Comparison of ENCODE assay signal across 1 cellular context in genomic region chr12:111367661-111368221, GRCh38.
TF ChIP-seq lines count a peak whose summit lies in the region.

No MANE protein-coding gene starts in this region.

TF ChIP-seq in HepG2, 621 proteins besides CTCF, POLR2A, EP300 and RAD21 (continued from another document and continues in another):
- peak; percentile 92 for TF ChIP-seq KDM3A (CRISPR knock-in tag; IDR thresholded peaks at IDR 0.05; ENCODE audit: low read depth)
- TF ChIP-seq HNF1A (IDR thresholded peaks at IDR 0.05; ENCODE audit: low read depth): peak; percentile 45; the same call in 1 of the 2 replicates
- TF ChIP-seq HNF1A (CRISPR knock-in tag; IDR thresholded peaks at IDR 0.05; ENCODE audit: borderline replicate concordance): peak; percentile 84
- peak; percentile 89; the same call in 1 of the 2 replicates for TF ChIP-seq GATA4 (IDR thresholded peaks at IDR 0.05; ENCODE audit: borderline replicate concordance, low read depth)
- no peak for TF ChIP-seq ZNF749 (CRISPR knock-in tag; IDR thresholded peaks at IDR 0.05; ENCODE audit: borderline replicate concordance)
- TF ChIP-seq ZNF414 (CRISPR knock-in tag; IDR thresholded peaks at IDR 0.05): 0 out of 2 replicates have a peak, but pooled peaks have one; percentile 60
- peak; percentile 96 for TF ChIP-seq ZNF264 (CRISPR knock-in tag; IDR thresholded peaks at IDR 0.05)
- TF ChIP-seq MAZ (IDR thresholded peaks at IDR 0.05; ENCODE audit: borderline replicate concordance, low read depth, low read length): 0 out of 2 replicates have a peak, but pooled peaks have one; percentile 30
- peak; percentile 79 for TF ChIP-seq MAZ (CRISPR knock-in tag; IDR thresholded peaks at IDR 0.05; ENCODE audit: low read depth)
- TF ChIP-seq ZNF317 (CRISPR knock-in tag; IDR thresholded peaks at IDR 0.05): peak; percentile 80
- peak; percentile 99 for TF ChIP-seq RCOR2 (CRISPR knock-in tag; IDR thresholded peaks at IDR 0.05)
- TF ChIP-seq ZNF33B (CRISPR knock-in tag; IDR thresholded peaks at IDR 0.05): 0 out of 2 replicates have a peak, but pooled peaks have one; percentile 14
- peak; percentile 97 for TF ChIP-seq SALL1 (CRISPR knock-in tag; IDR thresholded peaks at IDR 0.05)
- TF ChIP-seq NFKBIZ (CRISPR knock-in tag; IDR thresholded peaks at IDR 0.05): peak; percentile 53
- 0 out of 2 replicates have a peak, but pooled peaks have one; percentile 23 for TF ChIP-seq ZNF510 (CRISPR knock-in tag; IDR thresholded peaks at IDR 0.05; ENCODE audit: low read depth)
- TF ChIP-seq ZNF362 (CRISPR knock-in tag; IDR thresholded peaks at IDR 0.05; ENCODE audit: borderline replicate concordance): peak; percentile 55; the same call in 1 of the 2 replicates
- TF ChIP-seq SYNCRIP (IDR thresholded peaks at IDR 0.05; ENCODE audit: insufficient read depth, low read depth, low read length): no peak
- TF ChIP-seq KLF16 (CRISPR knock-in tag; IDR thresholded peaks at IDR 0.05): 0 out of 4 replicates have a peak, but pooled peaks of 1 of the 2 experiments have one; percentile 61
- peak; percentile 76; the same call in 1 of the 2 replicates for TF ChIP-seq ZNF556 (CRISPR knock-in tag; IDR thresholded peaks at IDR 0.05; ENCODE audit: borderline replicate concordance)
- TF ChIP-seq TEAD3 (CRISPR knock-in tag; optimal IDR thresholded peaks at IDR 0.05; ENCODE audit: borderline replicate concordance): peak; percentile 71
- no peak for TF ChIP-seq THYN1 (CRISPR knock-in tag; IDR thresholded peaks at IDR 0.05; ENCODE audit: borderline replicate concordance, low read depth)
- no peak for TF ChIP-seq GPN1 (CRISPR knock-in tag; IDR thresholded peaks at IDR 0.05; ENCODE audit: borderline replicate concordance)
- TF ChIP-seq ZHX1 (CRISPR knock-in tag; IDR thresholded peaks at IDR 0.05; ENCODE audit: low read depth): peak; percentile 70; the same call in 1 of the 2 replicates
- no peak for TF ChIP-seq TRAFD1 (CRISPR knock-in tag; IDR thresholded peaks at IDR 0.05; ENCODE audit: borderline replicate concordance)
- TF ChIP-seq ZNF713 (CRISPR knock-in tag; IDR thresholded peaks at IDR 0.05): no peak
- peak; percentile 64; the same call in 1 of the 2 replicates for TF ChIP-seq TFE3 (CRISPR knock-in tag; IDR thresholded peaks at IDR 0.05)
- peak; percentile 75 for TF ChIP-seq IRF2 (CRISPR knock-in tag; IDR thresholded peaks at IDR 0.05)
- no peak for TF ChIP-seq ZNF777 (CRISPR knock-in tag; IDR thresholded peaks at IDR 0.05)
- peak; percentile 96 for TF ChIP-seq MED1 (CRISPR knock-in tag; IDR thresholded peaks at IDR 0.05)
- peak; percentile 19; the same call in 1 of the 2 replicates for TF ChIP-seq ARNT2 (CRISPR knock-in tag; IDR thresholded peaks at IDR 0.05; ENCODE audit: low read depth)
- TF ChIP-seq ZNF788 (CRISPR knock-in tag; IDR thresholded peaks at IDR 0.05; ENCODE audit: borderline replicate concordance): peak; percentile 78; the same call in 1 of the 2 replicates
- no peak for TF ChIP-seq CENPT (CRISPR knock-in tag; IDR thresholded peaks at IDR 0.05; ENCODE audit: low read depth)
- TF ChIP-seq ZNF124 (CRISPR knock-in tag; IDR thresholded peaks at IDR 0.05): no peak
- TF ChIP-seq ZNF296 (CRISPR knock-in tag; conservative IDR thresholded peaks at IDR 0.05): 0 out of 2 replicates have a peak, but pooled peaks have one; percentile 39
- no peak for TF ChIP-seq SP1 (IDR thresholded peaks at IDR 0.05)
- TF ChIP-seq SP1 (CRISPR knock-in tag; IDR thresholded peaks at IDR 0.05): peak; percentile 25; the same call in 1 of the 2 replicates
- TF ChIP-seq CBX5 (CRISPR knock-in tag; IDR thresholded peaks at IDR 0.05; ENCODE audit: borderline replicate concordance): peak; percentile 81; the same call in 1 of the 2 replicates
- no peak; the same call in 1 of the 2 replicates for TF ChIP-seq ZNF441 (CRISPR knock-in tag; IDR thresholded peaks at IDR 0.05; ENCODE audit: borderline replicate concordance)
- TF ChIP-seq, protein P1, sequence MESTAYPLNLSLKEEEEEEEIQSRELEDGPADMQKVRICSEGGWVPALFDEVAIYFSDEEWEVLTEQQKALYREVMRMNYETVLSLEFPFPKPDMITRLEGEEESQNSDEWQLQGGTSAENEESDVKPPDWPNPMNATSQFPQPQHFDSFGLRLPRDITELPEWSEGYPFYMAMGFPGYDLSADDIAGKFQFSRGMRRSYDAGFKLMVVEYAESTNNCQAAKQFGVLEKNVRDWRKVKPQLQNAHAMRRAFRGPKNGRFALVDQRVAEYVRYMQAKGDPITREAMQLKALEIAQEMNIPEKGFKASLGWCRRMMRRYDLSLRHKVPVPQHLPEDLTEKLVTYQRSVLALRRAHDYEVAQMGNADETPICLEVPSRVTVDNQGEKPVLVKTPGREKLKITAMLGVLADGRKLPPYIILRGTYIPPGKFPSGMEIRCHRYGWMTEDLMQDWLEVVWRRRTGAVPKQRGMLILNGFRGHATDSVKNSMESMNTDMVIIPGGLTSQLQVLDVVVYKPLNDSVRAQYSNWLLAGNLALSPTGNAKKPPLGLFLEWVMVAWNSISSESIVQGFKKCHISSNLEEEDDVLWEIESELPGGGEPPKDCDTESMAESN (CRISPR knock-in tag; conservative IDR thresholded peaks at IDR 0.05): peak; percentile 88
- TF ChIP-seq ETV6 (CRISPR knock-in tag; conservative IDR thresholded peaks at IDR 0.05): peak; percentile 68; the same call in 1 of the 2 replicates
- TF ChIP-seq SKI (IDR thresholded peaks at IDR 0.05; ENCODE audit: partially characterized antibody): peak; percentile 99
- peak; percentile 75 for TF ChIP-seq DRAP1 (CRISPR knock-in tag; IDR thresholded peaks at IDR 0.05)
- peak; percentile 82 for TF ChIP-seq ZFX (CRISPR knock-in tag; IDR thresholded peaks at IDR 0.05; ENCODE audit: low read depth)
- TF ChIP-seq ZNF3 (CRISPR knock-in tag; IDR thresholded peaks at IDR 0.05): no peak
- TF ChIP-seq PHF20 (CRISPR knock-in tag; IDR thresholded peaks at IDR 0.05): peak; percentile 50
- TF ChIP-seq ZNF782 (CRISPR knock-in tag; IDR thresholded peaks at IDR 0.05; ENCODE audit: borderline replicate concordance): no peak; the same call in 1 of the 2 replicates
- peak; percentile 89 for TF ChIP-seq ZNF644 (CRISPR knock-in tag; IDR thresholded peaks at IDR 0.05; ENCODE audit: low read depth)
- no peak for TF ChIP-seq ZNF383 (CRISPR knock-in tag; IDR thresholded peaks at IDR 0.05; ENCODE audit: borderline replicate concordance)
- peak; percentile 69; the same call in 1 of the 2 replicates for TF ChIP-seq HINFP (CRISPR knock-in tag; IDR thresholded peaks at IDR 0.05; ENCODE audit: low read depth)
- no peak for TF ChIP-seq ZEB1 (IDR thresholded peaks at IDR 0.05; ENCODE audit: insufficient replicate concordance, low read depth)
- peak; percentile 98 for TF ChIP-seq ZNF292 (CRISPR knock-in tag; IDR thresholded peaks at IDR 0.05; ENCODE audit: borderline replicate concordance, low read depth)
